ENCODE assay signal across 1 cellular context in genomic region chr2:28129955-28130695, GRCh38.
TF ChIP-seq lines count a peak whose summit lies in the region.

No MANE protein-coding gene starts in this region.

TF ChIP-seq in SK-N-SH treated with all-trans-retinoic acid at 6 μM for 48 hours, 23 proteins besides CTCF, POLR2A, EP300 and RAD21 (continued from another document):
- TF ChIP-seq CREB5 (CRISPR knock-in tag; IDR thresholded peaks at IDR 0.05; ENCODE audit: low read depth) (peak; percentile 26; the same call in 1 of the 2 replicates), ZFP30 (CRISPR knock-in tag; IDR thresholded peaks at IDR 0.05) (no peak)
